ENCODE assay signal across 8 cellular contexts in genomic region chr1:179706339-179706941, GRCh38. TPM values are rescaled to one million over a fixed set of nuclear protein-coding genes. Genes with fewer than 3 reads are reported as not detected.
DNase-seq lines count a peak whose midpoint lies in the region; ATAC-seq and TF ChIP-seq lines count a peak whose summit lies in the region.

No MANE protein-coding gene starts in this region.

- no peak overlapping the region for H3K4me3 Mint-ChIP-seq in CD8-positive, alpha-beta memory T cell
- H3K4me3 Mint-ChIP-seq in activated CD8-positive, alpha-beta T cell treated with anti-CD3 and anti-CD28 coated beads for 36 hours = no peak overlapping the region
- no peak overlapping the region for H3K4me3 Mint-ChIP-seq in neural crest cell

- no peak overlapping the region for H3K27ac ChIP-seq in CD8-positive, alpha-beta memory T cell (ENCODE audit: low read depth, low read length)
- H3K27ac ChIP-seq in tibial nerve = no peak overlapping the region

- peak; percentile 25 to 54 (median 31) for DNase-seq in CD8-positive, alpha-beta memory T cell
- DNase-seq in HFF-Myc (ENCODE audit: extremely low read depth, low read depth) (peak; percentile 47), NCI-H748 treated with DMSO at 0.1 percent for 48 hours (lab: John Stamatoyannopoulos, UW) (peak; percentile 40), epithelial cell of esophagus (ENCODE audit: low read depth) (peak; percentile 67), neural crest cell (ENCODE audit: low read depth, low spot score) (peak; percentile 68), tibial nerve (ENCODE audit: low spot score in 2 of 2) (peak in 1 of 2 donors; percentile 42)
- peak; percentile 68 for DNase-seq in activated CD8-positive, alpha-beta T cell treated with anti-CD3 and anti-CD28 coated beads for 36 hours

- peaks cover 4% of the 10 kb centered on the region for H3K4me1 ChIP-seq in CD8-positive, alpha-beta memory T cell (ENCODE audit: insufficient read depth, low read length)
- peaks cover 0 to 15% (median 0%) of the 10 kb centered on the region in 4 donors for H3K4me1 ChIP-seq in tibial nerve

- peaks cover 0 to 5% (median 5%) of the 10 kb centered on the region in 3 donors for H3K4me1 Mint-ChIP-seq in CD8-positive, alpha-beta memory T cell
- peaks cover 6% of the 10 kb centered on the region for H3K4me1 Mint-ChIP-seq in activated CD8-positive, alpha-beta T cell treated with anti-CD3 and anti-CD28 coated beads for 36 hours (ENCODE audit: low read depth)
- H3K4me1 Mint-ChIP-seq in neural crest cell = no peaks in the 10 kb centered on the region

- peaks cover 0 to 10% of the 10 kb centered on the region in 2 donors for H3K27me3 Mint-ChIP-seq in CD8-positive, alpha-beta memory T cell
- H3K27me3 Mint-ChIP-seq in activated CD8-positive, alpha-beta T cell treated with anti-CD3 and anti-CD28 coated beads for 36 hours = no peaks in the 10 kb centered on the region
- peaks cover 11% of the 10 kb centered on the region for H3K27me3 Mint-ChIP-seq in neural crest cell (ENCODE audit: low read depth)

- CTCF ChIA-PET in CD8-positive, alpha-beta memory T cell (lab: Charles Lee) = interaction anchor here (0.7 to 11.8 kb wide), 10 partner anchors 10 to 782 kb away, joined by 3 to 70 read pairs (median 4); no protein-coding TSS in a partner anchor
- CTCF ChIA-PET in activated CD8-positive, alpha-beta T cell treated with anti-CD3 and anti-CD28 coated beads for 36 hours (lab: Charles Lee) = interaction anchor here (0.6 to 20.9 kb wide), 49 partner anchors 9 to 626 kb away, joined by 3 to 634 read pairs (median 4); no protein-coding TSS in a partner anchor

- no peak overlapping the region for H3K4me3 ChIP-seq in CD8-positive, alpha-beta memory T cell (ENCODE audit: low read length)
- H3K4me3 ChIP-seq in HFF-Myc (replicated peaks; ENCODE audit: low read depth, low read length) (no peak overlapping the region), epithelial cell of esophagus (ENCODE audit: low read length) (no peak overlapping the region), tibial nerve (no peak overlapping the region)

- POLR2A ChIA-PET in CD8-positive, alpha-beta memory T cell (lab: Charles Lee) = no interaction called here
- POLR2A ChIA-PET in activated CD8-positive, alpha-beta T cell treated with anti-CD3 and anti-CD28 coated beads for 36 hours (lab: Charles Lee) = interaction anchor here (0.6 to 1.4 kb wide), 2 partner anchors 109 to 176 kb away, joined by 3 to 7 read pairs; no protein-coding TSS in a partner anchor

- H3K27me3 ChIP-seq in CD8-positive, alpha-beta memory T cell (ENCODE audit: insufficient read depth, low read length, poor library complexity, severe bottlenecking) = no peaks in the 10 kb centered on the region
- no peaks in the 10 kb centered on the region for H3K27me3 ChIP-seq in tibial nerve

- no peak for ATAC-seq in activated CD8-positive, alpha-beta T cell treated with anti-CD3 and anti-CD28 coated beads for 36 hours
- ATAC-seq in HG03520 (IDR thresholded peaks at IDR 0.05; ENCODE audit: unreplicated experiment) = no peak

- WGBS in tibial nerve, 2 donors = 0 to 3% methylated on average over 3 of the region's 3 CpGs

- H3K9me3 ChIP-seq in CD8-positive, alpha-beta memory T cell (ENCODE audit: low read length) = no peaks in the 10 kb centered on the region
- H3K9me3 ChIP-seq in tibial nerve = no peaks in the 10 kb centered on the region

- TF ChIP-seq EP300 in tibial nerve (IDR thresholded peaks at IDR 0.05) = no peak

- no peaks in the 10 kb centered on the region for H3K36me3 Mint-ChIP-seq in CD8-positive, alpha-beta memory T cell
- no peaks in the 10 kb centered on the region for H3K36me3 Mint-ChIP-seq in activated CD8-positive, alpha-beta T cell treated with anti-CD3 and anti-CD28 coated beads for 36 hours (ENCODE audit: low read depth)
- no peaks in the 10 kb centered on the region for H3K36me3 Mint-ChIP-seq in neural crest cell (ENCODE audit: low read depth)

- no peaks in the 10 kb centered on the region for H3K36me3 ChIP-seq in CD8-positive, alpha-beta memory T cell (ENCODE audit: insufficient read depth, low read length)
- no peaks in the 10 kb centered on the region for H3K36me3 ChIP-seq in tibial nerve

- intact Hi-C loops in activated CD8-positive, alpha-beta T cell treated with anti-CD3 and anti-CD28 coated beads for 36 hours (cut with micrococcal nuclease) = loop anchor here (1.0 to 5.0 kb wide), 3 partner anchors 104 to 471 kb away; no protein-coding TSS in a partner anchor

- TF ChIP-seq CTCF in HFF-Myc (IDR thresholded peaks at IDR 0.05; ENCODE audit: low read depth, low read length, missing control alignments) = peak; percentile 74
- peak; percentile 80 for TF ChIP-seq CTCF in activated CD8-positive, alpha-beta T cell treated with anti-CD3 and anti-CD28 coated beads for 36 hours (IDR thresholded peaks at IDR 0.05)
- TF ChIP-seq CTCF in epithelial cell of esophagus (IDR thresholded peaks at IDR 0.05; ENCODE audit: insufficient read depth, low read depth, low read length, missing control alignments) = peak; percentile 74
- peak; percentile 91 for TF ChIP-seq CTCF in neural crest cell (conservative IDR thresholded peaks at IDR 0.05)
- peak; percentile 57 to 77 (median 65) for TF ChIP-seq CTCF in tibial nerve (IDR thresholded peaks at IDR 0.05)

- H3K27ac Mint-ChIP-seq in CD8-positive, alpha-beta memory T cell = peak overlapping the region in 2 of 8 donors; percentile 18 to 40
- no peak overlapping the region for H3K27ac Mint-ChIP-seq in activated CD8-positive, alpha-beta T cell treated with anti-CD3 and anti-CD28 coated beads for 36 hours
- H3K27ac Mint-ChIP-seq in neural crest cell (ENCODE audit: unreplicated experiment) = no peak overlapping the region

- no peak for TF ChIP-seq POLR2A in tibial nerve (IDR thresholded peaks at IDR 0.05)

- H3K9me3 Mint-ChIP-seq in CD8-positive, alpha-beta memory T cell = no peaks in the 10 kb centered on the region
- H3K9me3 Mint-ChIP-seq in activated CD8-positive, alpha-beta T cell treated with anti-CD3 and anti-CD28 coated beads for 36 hours = no peaks in the 10 kb centered on the region
- H3K9me3 Mint-ChIP-seq in neural crest cell = no peaks in the 10 kb centered on the region

RNA-seq across cellular contexts. Expression of gene FAM163A, which starts 36.7 kb away (rescaled TPM):
- not detected for total RNA-seq in CD8-positive, alpha-beta memory T cell
- polyA plus RNA-seq in CD8-positive, alpha-beta memory T cell = not detected
- not detected for total RNA-seq in activated CD8-positive, alpha-beta T cell treated with anti-CD3 and anti-CD28 coated beads for 36 hours
- total RNA-seq in neural crest cell = not detected in 2 replicates
- total RNA-seq in tibial nerve = under 1 TPM in 1 of 4 donors, not detected in 3; 0.44 TPM
